In the genomic region with DNA sequence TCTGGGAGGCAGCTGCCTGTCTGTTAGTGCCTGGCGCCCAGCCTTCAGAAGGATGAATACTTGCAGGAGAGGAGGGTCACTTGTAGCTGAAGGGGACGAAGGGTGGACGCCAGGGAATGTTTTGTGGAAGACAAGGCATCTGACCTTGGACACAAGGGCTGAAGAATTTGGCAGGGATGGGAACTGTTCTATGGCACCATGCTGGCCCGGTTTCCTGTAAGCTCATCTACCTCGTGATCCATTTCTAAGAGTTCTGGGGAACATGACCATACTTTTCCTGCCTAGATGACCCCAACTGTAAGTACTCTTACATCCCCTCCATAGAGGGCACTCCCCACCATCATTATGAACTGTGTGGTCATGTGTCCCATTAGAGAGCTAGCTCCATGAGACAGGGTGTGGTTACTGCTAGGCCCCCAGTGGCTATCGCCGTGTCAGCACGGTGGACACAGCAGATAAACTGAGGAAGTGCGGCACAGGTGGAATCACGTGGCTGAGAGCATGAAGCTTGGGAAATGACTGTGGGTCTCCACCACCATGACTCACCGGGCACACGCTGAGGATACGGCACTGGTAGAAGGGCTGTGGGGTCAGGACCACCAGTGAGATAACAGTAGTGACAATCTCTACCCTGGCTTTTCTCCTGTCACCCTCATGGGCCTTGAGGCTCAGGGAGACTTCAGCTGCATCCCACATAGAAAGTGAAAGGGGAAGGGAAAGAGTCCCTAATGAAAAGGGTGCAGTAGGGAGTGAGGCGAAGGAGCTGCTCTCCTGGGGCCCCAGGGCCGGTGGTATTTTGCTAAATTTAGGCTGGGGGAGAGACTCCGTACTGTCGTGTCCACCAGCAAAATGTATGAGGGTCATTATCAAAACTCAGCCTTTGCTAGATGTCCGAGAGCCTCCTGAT, we compare ENCODE assay signal across 8 cellular contexts.
A peak's percentile ranks its signal among the peaks of the same experiment; 100 is the strongest.
DNase-seq lines count a peak whose midpoint lies in the region; ATAC-seq lines count a peak whose summit lies in the region.

No MANE protein-coding gene starts in this region.

- H3K27ac ChIP-seq in skeletal muscle tissue (ENCODE audit: low read depth, low read length) = peak overlapping the region; percentile 51

- H3K9ac ChIP-seq in adipocyte (ENCODE audit: low read length) = peak overlapping the region; percentile 23
- peak overlapping the region in 2 of 3 donors; percentile 29 to 51 for H3K9ac ChIP-seq in skeletal muscle tissue (ENCODE audit: low read depth in 1 of 3, low read length in 3 of 3)

- no peak overlapping the region for H3K4me3 ChIP-seq in adipocyte (ENCODE audit: low read length)
- peak overlapping the region in 1 of 3 donors; percentile 47 for H3K4me3 ChIP-seq in skeletal muscle tissue (ENCODE audit: low read length in 3 of 3)

- no peak for DNase-seq in adipocyte (ENCODE audit: low read depth)
- no peak for DNase-seq in HuH-7 (ENCODE audit: low spot score)
- no peak for DNase-seq in ureter (ENCODE audit: low spot score)
- DNase-seq in NCI-H2107 treated with DMSO at 0.1 percent for 48 hours (lab: John Stamatoyannopoulos, UW; ENCODE audit: unreplicated experiment) = no peak
- DNase-seq in NCI-H1105 (lab: John Stamatoyannopoulos, UW) = no peak

- H3K36me3 ChIP-seq in adipocyte (ENCODE audit: control insufficient read depth, insufficient read depth, low read length, severe bottlenecking) (peaks cover 41% of the 10 kb centered on the region), skeletal muscle tissue (ENCODE audit: control insufficient read depth in 3 of 3, insufficient read depth in 3 of 3, low read length in 3 of 3) (peaks cover 14 to 18% (median 15%) of the 10 kb centered on the region in 3 donors)

- H3K9me3 ChIP-seq in adipocyte (ENCODE audit: control insufficient read depth, low read length) (no peaks in the 10 kb centered on the region), skeletal muscle tissue (ENCODE audit: control insufficient read depth in 3 of 3, low read length in 3 of 3) (no peaks in the 10 kb centered on the region)

- H3K4me1 ChIP-seq in adipocyte (ENCODE audit: control insufficient read depth, insufficient read depth, low read length) (peaks cover 10% of the 10 kb centered on the region), skeletal muscle tissue (ENCODE audit: control insufficient read depth in 3 of 3, insufficient read depth in 3 of 3, low read length in 3 of 3) (peaks cover 26 to 33% (median 30%) of the 10 kb centered on the region in 3 donors)

- ATAC-seq in GM18909 (IDR thresholded peaks at IDR 0.05; ENCODE audit: poor library complexity, unreplicated experiment) = peak; percentile 23
- ATAC-seq in HG02870 (IDR thresholded peaks at IDR 0.05; ENCODE audit: unreplicated experiment) = peak; percentile 31

- H3K27me3 ChIP-seq in adipocyte (replicated peaks; ENCODE audit: control insufficient read depth, insufficient read depth, low read length) (no peaks in the 10 kb centered on the region), skeletal muscle tissue (ENCODE audit: control insufficient read depth in 3 of 3, insufficient read depth in 3 of 3, low read length in 3 of 3) (no peaks in the 10 kb centered on the region)
